Comparison of ENCODE assay signal across 32 cellular contexts in genomic region chr2:232721261-232721660, GRCh38. TPM values are rescaled to one million over a fixed set of nuclear protein-coding genes. Genes with fewer than 3 reads are reported as not detected.
DNase-seq lines count a peak whose midpoint lies in the region; ATAC-seq lines count a peak whose summit lies in the region.
"Had no signal": no experiment of that assay in that cellular context is flagged by ENCODE, and none has a peak within 500 bp of the region (broad histone marks: within the 10 kb centered on the region; RNA-seq: fewer than 3 reads in every experiment).

No MANE protein-coding gene starts in this region.

- no peaks in the 10 kb centered on the region for H3K9me3 ChIP-seq in CD4-positive, alpha-beta memory T cell (ENCODE audit: control insufficient read depth in 1 of 2, low read length in 2 of 2)
- H3K9me3 ChIP-seq: ascending aorta, colonic mucosa, SJCRH30, thoracic aorta had no signal

- ATAC-seq in activated CD4-positive, alpha-beta T cell treated with anti-CD3 and anti-CD28 coated beads for 36 hours: no peak
- peak; percentile 56 for ATAC-seq in activated CD8-positive, alpha-beta T cell treated with anti-CD3 and anti-CD28 coated beads, Interleukin-2, amount 10 ng/mL, durations not matched to agents 7 days and 5 days
- ATAC-seq in memory B cell (ENCODE audit: low read depth) (no peak), HG02571 (IDR thresholded peaks at IDR 0.05; ENCODE audit: unreplicated experiment) (no peak)
- ATAC-seq: activated naive CD4-positive, alpha-beta T cell treated with anti-CD3 and anti-CD28 coated beads, Interleukin-2, amount 50 U/mL, for 72 hours; left cardiac atrium; stimulated activated naive B cell treated with anti-CD40 and anti-IgM and Interleukin-4, amounts not matched to agents 10 μg/mL and 1 μg/mL and 100 μg/mL, for 72 hours had no signal

- H3K27ac Mint-ChIP-seq in activated CD4-positive, alpha-beta T cell treated with anti-CD3 and anti-CD28 coated beads for 36 hours: peak overlapping the region; percentile 40
- peak overlapping the region in 5 of 7 donors; percentile 0 to 67 (median 22) for H3K27ac Mint-ChIP-seq in CD4-positive, alpha-beta memory T cell
- H3K27ac Mint-ChIP-seq in activated CD8-positive, alpha-beta T cell treated with anti-CD3 and anti-CD28 coated beads, Interleukin-2, amount 10 ng/mL, durations not matched to agents 7 days and 5 days: peak overlapping the region; percentile 72
- peak overlapping the region; percentile 42 for H3K27ac Mint-ChIP-seq in memory B cell
- H3K27ac Mint-ChIP-seq: neural progenitor cell; stimulated activated naive B cell treated with anti-CD40 and anti-IgM and Interleukin-4, amounts not matched to agents 10 μg/mL and 1 μg/mL and 100 μg/mL, for 72 hours had no signal

- peaks cover 32% of the 10 kb centered on the region for H3K36me3 ChIP-seq in CD4-positive, alpha-beta memory T cell (ENCODE audit: insufficient read depth, low read length)
- H3K36me3 ChIP-seq in H7 (replicated peaks; ENCODE audit: control insufficient read depth, insufficient read depth, low read length): no peaks in the 10 kb centered on the region; the same call in 1 of the 2 replicates
- H3K36me3 ChIP-seq: colonic mucosa had no signal

- H3K27me3 Mint-ChIP-seq in activated CD4-positive, alpha-beta T cell treated with anti-CD3 and anti-CD28 coated beads for 36 hours: no peaks in the 10 kb centered on the region
- H3K27me3 Mint-ChIP-seq in CD4-positive, alpha-beta memory T cell: no peaks in the 10 kb centered on the region
- H3K27me3 Mint-ChIP-seq in activated CD8-positive, alpha-beta T cell treated with anti-CD3 and anti-CD28 coated beads, Interleukin-2, amount 10 ng/mL, durations not matched to agents 7 days and 5 days (ENCODE audit: low read depth): no peaks in the 10 kb centered on the region
- no peaks in the 10 kb centered on the region for H3K27me3 Mint-ChIP-seq in memory B cell
- H3K27me3 Mint-ChIP-seq: stimulated activated naive B cell treated with anti-CD40 and anti-IgM and Interleukin-4, amounts not matched to agents 10 μg/mL and 1 μg/mL and 100 μg/mL, for 72 hours had no signal

- no peak overlapping the region for H3K4me3 Mint-ChIP-seq in activated CD4-positive, alpha-beta T cell treated with anti-CD3 and anti-CD28 coated beads for 36 hours
- H3K4me3 Mint-ChIP-seq in CD4-positive, alpha-beta memory T cell: no peak overlapping the region
- peak overlapping the region; percentile 29 for H3K4me3 Mint-ChIP-seq in activated CD8-positive, alpha-beta T cell treated with anti-CD3 and anti-CD28 coated beads, Interleukin-2, amount 10 ng/mL, durations not matched to agents 7 days and 5 days
- no peak overlapping the region for H3K4me3 Mint-ChIP-seq in memory B cell
- H3K4me3 Mint-ChIP-seq: neural progenitor cell; stimulated activated naive B cell treated with anti-CD40 and anti-IgM and Interleukin-4, amounts not matched to agents 10 μg/mL and 1 μg/mL and 100 μg/mL, for 72 hours had no signal

- no peak overlapping the region for H3K27ac ChIP-seq in CD4-positive, alpha-beta memory T cell (ENCODE audit: low read depth, low read length)
- H3K27ac ChIP-seq: ascending aorta, colonic mucosa, neural progenitor cell, parathyroid adenoma, SJCRH30, thoracic aorta had no signal

- DNase-seq in activated CD4-positive, alpha-beta T cell treated with anti-CD3 and anti-CD28 coated beads for 36 hours: no peak
- DNase-seq in activated CD4-positive, alpha-beta T cell treated with anti-CD3 and anti-CD28 coated beads for 4 hours: no peak
- DNase-seq in CD4-positive, alpha-beta memory T cell: no peak
- no peak for DNase-seq in activated CD8-positive, alpha-beta T cell treated with anti-CD3 and anti-CD28 coated beads, Interleukin-2, amount 10 ng/mL, durations not matched to agents 7 days and 5 days
- DNase-seq in memory B cell (ENCODE audit: low spot score in 2 of 2): no peak
- DNase-seq in NCI-H2029 treated with DMSO at 0.1 percent for 48 hours (lab: John Stamatoyannopoulos, UW): no peak
- DNase-seq in H7: no peak
- DNase-seq: activated CD4-positive, CD25-positive, alpha-beta regulatory T cell treated with anti-CD3 and anti-CD28 coated beads, Interleukin-2, amount 50 U/mL, for 72 hours; colonic mucosa; effector memory CD4-positive, alpha-beta T cell; hippocampal formation; left cardiac atrium; NCI-H1105; NCI-H187; NCI-H510A treated with DMSO at 0.1 percent for 48 hours; retina; RPMI8226; SJCRH30; stimulated activated naive B cell treated with anti-CD40 and anti-IgM and Interleukin-4, amounts not matched to agents 10 μg/mL and 1 μg/mL and 100 μg/mL, for 72 hours had no signal

- peaks cover 19% of the 10 kb centered on the region for H3K4me1 Mint-ChIP-seq in activated CD4-positive, alpha-beta T cell treated with anti-CD3 and anti-CD28 coated beads for 36 hours
- peaks cover 30 to 46% (median 38%) of the 10 kb centered on the region in 4 donors for H3K4me1 Mint-ChIP-seq in CD4-positive, alpha-beta memory T cell
- peaks cover 46% of the 10 kb centered on the region for H3K4me1 Mint-ChIP-seq in activated CD8-positive, alpha-beta T cell treated with anti-CD3 and anti-CD28 coated beads, Interleukin-2, amount 10 ng/mL, durations not matched to agents 7 days and 5 days (ENCODE audit: low read depth)
- peaks cover 17% of the 10 kb centered on the region for H3K4me1 Mint-ChIP-seq in memory B cell

- intact Hi-C loops in activated CD4-positive, alpha-beta T cell treated with anti-CD3 and anti-CD28 coated beads for 36 hours (cut with DNase I, micrococcal nuclease): no loop called here
- intact Hi-C loops in CD4-positive, alpha-beta memory T cell (cut with micrococcal nuclease): no loop called here

- H3K4me3 ChIP-seq in CD4-positive, alpha-beta memory T cell (ENCODE audit: low read length in 2 of 2): no peak overlapping the region
- no peak overlapping the region for H3K4me3 ChIP-seq in H7 (ENCODE audit: insufficient read depth, low read depth, low read length)
- H3K4me3 ChIP-seq: ascending aorta, colonic mucosa, neural progenitor cell, SJCRH30, thoracic aorta had no signal

- POLR2A ChIA-PET in activated CD4-positive, alpha-beta T cell treated with anti-CD3 and anti-CD28 coated beads for 36 hours (lab: Charles Lee): no interaction called here
- POLR2A ChIA-PET in CD4-positive, alpha-beta memory T cell (lab: Charles Lee; ENCODE audit: partially characterized antibody): no interaction called here
- POLR2A ChIA-PET in activated CD8-positive, alpha-beta T cell treated with anti-CD3 and anti-CD28 coated beads, Interleukin-2, amount 10 ng/mL, durations not matched to agents 7 days and 5 days (lab: Charles Lee): no interaction called here

- H3K9me3 Mint-ChIP-seq in activated CD4-positive, alpha-beta T cell treated with anti-CD3 and anti-CD28 coated beads for 36 hours (ENCODE audit: low read depth): peaks cover 4% of the 10 kb centered on the region
- peaks cover 0 to 7% (median 1%) of the 10 kb centered on the region in 8 donors for H3K9me3 Mint-ChIP-seq in CD4-positive, alpha-beta memory T cell
- peaks cover 5% of the 10 kb centered on the region for H3K9me3 Mint-ChIP-seq in activated CD8-positive, alpha-beta T cell treated with anti-CD3 and anti-CD28 coated beads, Interleukin-2, amount 10 ng/mL, durations not matched to agents 7 days and 5 days (ENCODE audit: insufficient read depth)
- H3K9me3 Mint-ChIP-seq in memory B cell: no peaks in the 10 kb centered on the region
- H3K9me3 Mint-ChIP-seq: activated naive CD4-positive, alpha-beta T cell treated with anti-CD3 and anti-CD28 coated beads, Interleukin-2, amount 50 U/mL, for 72 hours; neural progenitor cell had no signal

- peaks cover 53% of the 10 kb centered on the region for H3K36me3 Mint-ChIP-seq in activated CD4-positive, alpha-beta T cell treated with anti-CD3 and anti-CD28 coated beads for 36 hours (ENCODE audit: low read depth)
- H3K36me3 Mint-ChIP-seq in CD4-positive, alpha-beta memory T cell: peaks cover 60 to 61% of the 10 kb centered on the region in 2 donors
- H3K36me3 Mint-ChIP-seq in activated CD8-positive, alpha-beta T cell treated with anti-CD3 and anti-CD28 coated beads, Interleukin-2, amount 10 ng/mL, durations not matched to agents 7 days and 5 days (ENCODE audit: low read depth): peaks cover 61% of the 10 kb centered on the region
- H3K36me3 Mint-ChIP-seq in memory B cell: peaks cover 50% of the 10 kb centered on the region

- peaks cover 14% of the 10 kb centered on the region for H3K4me1 ChIP-seq in CD4-positive, alpha-beta memory T cell (ENCODE audit: insufficient read depth, low read length)
- H3K4me1 ChIP-seq: ascending aorta, colonic mucosa, neural progenitor cell, SJCRH30 had no signal

- no peaks in the 10 kb centered on the region for H3K27me3 ChIP-seq in CD4-positive, alpha-beta memory T cell (ENCODE audit: insufficient read depth, low read length)
- no peaks in the 10 kb centered on the region for H3K27me3 ChIP-seq in H7 (ENCODE audit: control insufficient read depth, insufficient read depth, low read length)
- H3K27me3 ChIP-seq: ascending aorta, colonic mucosa, neural progenitor cell, SJCRH30 had no signal

- CTCF ChIA-PET in activated CD4-positive, alpha-beta T cell treated with anti-CD3 and anti-CD28 coated beads for 36 hours (lab: Charles Lee): no interaction called here
- CTCF ChIA-PET in CD4-positive, alpha-beta memory T cell (lab: Charles Lee; ENCODE audit: partially characterized antibody): no interaction called here
- CTCF ChIA-PET in activated CD8-positive, alpha-beta T cell treated with anti-CD3 and anti-CD28 coated beads, Interleukin-2, amount 10 ng/mL, durations not matched to agents 7 days and 5 days (lab: Charles Lee): no interaction called here

RNA-seq across cellular contexts. Expression of gene GIGYF2, which starts 24.1 kb away (rescaled TPM):
- 10 to 100 TPM; 51.1 to 51.9 TPM for total RNA-seq in activated CD4-positive, alpha-beta T cell treated with anti-CD3 and anti-CD28 coated beads for 36 hours
- total RNA-seq in CD4-positive, alpha-beta memory T cell: 10 to 100 TPM; 82.1 to 89.6 TPM
- polyA plus RNA-seq in CD4-positive, alpha-beta memory T cell: 10 to 100 TPM in 1 of 2 donors, 1 to 10 TPM in 1; 6.7 to 35.9 TPM
- total RNA-seq in activated CD8-positive, alpha-beta T cell treated with anti-CD3 and anti-CD28 coated beads, Interleukin-2, amount 10 ng/mL, durations not matched to agents 7 days and 5 days: 10 to 100 TPM; 59.3 to 61.7 TPM
- total RNA-seq in H7 (2014; rRNA removed; shearing (Covaris generic)): 34.5 and 56.1 TPM in 2 replicates

RNA-seq across cellular contexts. Expression of gene KCNJ13, which starts 55.1 kb away (rescaled TPM):
- total RNA-seq in activated CD4-positive, alpha-beta T cell treated with anti-CD3 and anti-CD28 coated beads for 36 hours: not detected
- total RNA-seq in CD4-positive, alpha-beta memory T cell: not detected
- under 1 TPM in 1 of 2 donors, not detected in 1; 0.55 TPM for polyA plus RNA-seq in CD4-positive, alpha-beta memory T cell
- not detected for total RNA-seq in activated CD8-positive, alpha-beta T cell treated with anti-CD3 and anti-CD28 coated beads, Interleukin-2, amount 10 ng/mL, durations not matched to agents 7 days and 5 days
- total RNA-seq in H7 (2014; rRNA removed; shearing (Covaris generic)): not detected in 2 replicates
- total RNA-seq: A172; activated naive CD4-positive, alpha-beta T cell treated with anti-CD3 and anti-CD28 coated beads, Interleukin-2, amount 50 U/mL, for 72 hours; ascending aorta; Daoy; epithelial cell of proximal tubule; left cardiac atrium; lung microvascular endothelial cell; MCF 10A; SJCRH30; skeletal muscle tissue; thoracic aorta had no signal
- polyA plus RNA-seq: urinary bladder had no signal

Comparison
In these comparisons a context has a peak if more than half of its experiments do, and no peak if none do; other contexts are left out.
1. H3K27ac Mint-ChIP-seq: peak in every context shown above with its lines; median percentile 72 in activated CD8-positive, alpha-beta T cell treated with anti-CD3 and anti-CD28 coated beads, Interleukin-2, amount 10 ng/mL, durations not matched to agents 7 days and 5 days; 42 in memory B cell; 40 in activated CD4-positive, alpha-beta T cell treated with anti-CD3 and anti-CD28 coated beads for 36 hours; 22 in CD4-positive, alpha-beta memory T cell.